ENCODE assay signal across 8 cellular contexts in genomic region chr9:133199648-133200321, GRCh38. TPM values are rescaled to one million over a fixed set of nuclear protein-coding genes. Genes with fewer than 3 reads are reported as not detected.
DNase-seq lines count a peak whose midpoint lies in the region; ATAC-seq and TF ChIP-seq lines count a peak whose summit lies in the region.

No MANE protein-coding gene starts in this region.

- no peak overlapping the region for H3K27ac Mint-ChIP-seq in HFFc6

- H3K36me3 Mint-ChIP-seq in HFFc6 (ENCODE audit: low read depth), result no peaks in the 10 kb centered on the region

- H3K4me1 Mint-ChIP-seq in HFFc6 (ENCODE audit: low read depth), result peaks cover 6% of the 10 kb centered on the region

- DNase-seq in HFFc6 (no peak), islet precursor cell (peak; percentile 56), omental fat pad (ENCODE audit: low spot score) (no peak), NCI-H1105 (lab: John Stamatoyannopoulos, UW) (no peak), MV-4-11 (lab: John Stamatoyannopoulos, UW) (no peak)
- peak; percentile 70 to 78 for DNase-seq in activated T-cell treated with anti-CD3 and anti-CD28 coated beads, Interleukin-2, amount 50 U/mL, for 48 hours
- DNase-seq in stimulated activated CD4-positive, alpha-beta T cell treated with anti-CD3 and anti-CD28 coated beads, TNF-alpha, amount 100 ng/mL, for 24 hours (ENCODE audit: low read depth in 3 of 3), result peak in 2 of 3 experiments; percentile 14 to 45

- ATAC-seq in omental fat pad (ENCODE audit: low FRiP score) (no peak), HG02885 (IDR thresholded peaks at IDR 0.05; ENCODE audit: poor library complexity, unreplicated experiment) (no peak)

- H3K4me3 Mint-ChIP-seq in HFFc6, result peak overlapping the region; percentile 66

- H3K27me3 Mint-ChIP-seq in HFFc6 (ENCODE audit: insufficient read depth), result peaks cover 32% of the 10 kb centered on the region

- H3K9me3 Mint-ChIP-seq in HFFc6, result 0 out of 2 replicates have a peak, but pooled peaks cover 8% of the 10 kb centered on the region

- TF ChIP-seq CTCF in HFFc6 (IDR thresholded peaks at IDR 0.05) (no peak), omental fat pad (IDR thresholded peaks at IDR 0.05) (no peak)

RNA-seq across cellular contexts. Expression of gene OBP2B, which starts 9.3 kb away (rescaled TPM):
- total RNA-seq in HFFc6 (2021; fragmentation: NEBNext Ultra II Directional; extraction: Animal tissue kit (Norgen Biotek cat#: 25700)), result not detected
- not detected for total RNA-seq in omental fat pad

RNA-seq across cellular contexts. Expression of gene GBGT1, which starts 36.1 kb away (rescaled TPM):
- 1 to 10 TPM; 1.1 to 2.8 (median 1.7) TPM for total RNA-seq in HFFc6 (2021; fragmentation: NEBNext Ultra II Directional; extraction: Animal tissue kit (Norgen Biotek cat#: 25700))
- total RNA-seq in omental fat pad, result 10 to 100 TPM; 23.4 to 29.1 (median 26.9) TPM

Comparison
In these comparisons a context has a peak if more than half of its experiments do, and no peak if none do; other contexts are left out.
1. DNase-seq: peak in activated T-cell treated with anti-CD3 and anti-CD28 coated beads, Interleukin-2, amount 50 U/mL, for 48 hours (2 of 2), islet precursor cell (single experiment) and stimulated activated CD4-positive, alpha-beta T cell treated with anti-CD3 and anti-CD28 coated beads, TNF-alpha, amount 100 ng/mL, for 24 hours (2 of 3); none in HFFc6 (single experiment), omental fat pad (single experiment), NCI-H1105 (single experiment) and MV-4-11 (single experiment).
2. RNA of gene GBGT1, which starts 36.1 kb away (total RNA-seq): 23.4 to 29.1 TPM in omental fat pad; 1.1 to 2.8 TPM in HFFc6; every median in the first group is over 4 times any median in the second.